Comparison of ENCODE assay signal across 10 cellular contexts in genomic region chr6:33812669-33813068, GRCh38. TPM values are rescaled to one million over a fixed set of nuclear protein-coding genes. Genes with fewer than 3 reads are reported as not detected.
A peak's percentile ranks its signal among the peaks of the same experiment; 100 is the strongest.
DNase-seq lines count a peak whose midpoint lies in the region; ATAC-seq, FAIRE-seq and TF ChIP-seq lines count a peak whose summit lies in the region.
"Had no signal": no experiment of that assay in that cellular context is flagged by ENCODE, and none has a peak within 500 bp of the region (broad histone marks: within the 10 kb centered on the region; RNA-seq: fewer than 3 reads in every experiment).

No MANE protein-coding gene starts in this region.

- H3K9me3 Mint-ChIP-seq in T-cell, result no peaks in the 10 kb centered on the region
- H3K9me3 Mint-ChIP-seq in naive thymus-derived CD8-positive, alpha-beta T cell, result peaks cover 0 to 2% (median 0%) of the 10 kb centered on the region in 9 donors

- no peak overlapping the region for H3K27ac Mint-ChIP-seq in T-cell
- H3K27ac Mint-ChIP-seq in naive thymus-derived CD8-positive, alpha-beta T cell, result no peak overlapping the region

- no peak for TF ChIP-seq CTCF in D721Med (IDR thresholded peaks at IDR 0.05; ENCODE audit: insufficient read depth, missing control alignments)

- no peak overlapping the region for H3K4me3 Mint-ChIP-seq in T-cell
- no peak overlapping the region for H3K4me3 Mint-ChIP-seq in naive thymus-derived CD8-positive, alpha-beta T cell

- POLR2A ChIA-PET in T-cell (lab: Charles Lee), result no interaction called here
- POLR2A ChIA-PET in naive thymus-derived CD8-positive, alpha-beta T cell (lab: Charles Lee), result interaction anchor here (0.5 kb wide), 1 partner anchor 17 kb away, joined by 4 read pairs; no protein-coding TSS in a partner anchor

- FAIRE-seq in D721Med (lab: Jason Lieb, UNC), result no peak
- FAIRE-seq: islet of Langerhans had no signal

- H3K9me3 ChIP-seq in HUES64 (ENCODE audit: insufficient read depth, low read depth, low read length), result no peaks in the 10 kb centered on the region
- H3K9me3 ChIP-seq: Peyer's patch had no signal

- no peak overlapping the region for H3K4me3 ChIP-seq in HUES64 (ENCODE audit: low read length)
- H3K4me3 ChIP-seq: Peyer's patch had no signal

- H3K27me3 Mint-ChIP-seq in T-cell, result peaks cover 48 to 67% of the 10 kb centered on the region in 2 donors
- peaks cover 23 to 79% (median 51%) of the 10 kb centered on the region in 5 donors for H3K27me3 Mint-ChIP-seq in naive thymus-derived CD8-positive, alpha-beta T cell

- 6% methylated on average over 9 of the region's 11 CpGs for WGBS in HUES64

- peak overlapping the region; percentile 38 for H3K27ac ChIP-seq in HUES64 (ENCODE audit: low read depth, low read length)
- H3K27ac ChIP-seq: Peyer's patch had no signal

- no peaks in the 10 kb centered on the region for H3K36me3 ChIP-seq in HUES64 (ENCODE audit: insufficient read depth, low read length)
- H3K36me3 ChIP-seq: Peyer's patch had no signal

- DNase-seq in EL (peak; percentile 45), T-cell (peak in 22 of 34 experiments; percentile 2 to 38 (median 16)), epidermal melanocyte (ENCODE audit: insufficient read length, low spot score) (peak; percentile 68), D721Med (ENCODE audit: insufficient read length, low spot score) (no peak), SW480 (ENCODE audit: low spot score) (no peak)
- DNase-seq in naive thymus-derived CD8-positive, alpha-beta T cell, result peak in 6 of 10 donors; percentile 10 to 61 (median 18)

- H3K4me1 ChIP-seq in HUES64 (ENCODE audit: insufficient read depth, low read length), result peaks cover 56% of the 10 kb centered on the region
- H3K4me1 ChIP-seq: Peyer's patch had no signal

- no peaks in the 10 kb centered on the region for H3K36me3 Mint-ChIP-seq in T-cell
- H3K36me3 Mint-ChIP-seq in naive thymus-derived CD8-positive, alpha-beta T cell, result peaks cover 0 to 3% (median 0%) of the 10 kb centered on the region in 3 donors

- ATAC-seq in T-cell (replicated peaks in 1 of 4) (no peak), HG03378 (IDR thresholded peaks at IDR 0.05; ENCODE audit: unreplicated experiment) (no peak)
- no peak for ATAC-seq in naive thymus-derived CD8-positive, alpha-beta T cell

- H3K9ac ChIP-seq in HUES64 (ENCODE audit: low read depth, low read length), result no peak overlapping the region

- CTCF ChIA-PET in T-cell (lab: Charles Lee), result no interaction called here

- no peaks in the 10 kb centered on the region for H3K27me3 ChIP-seq in HUES64 (ENCODE audit: insufficient read depth, low read length)
- H3K27me3 ChIP-seq: Peyer's patch had no signal

- peaks cover 11 to 16% (median 15%) of the 10 kb centered on the region in 3 donors for H3K4me1 Mint-ChIP-seq in T-cell
- H3K4me1 Mint-ChIP-seq in naive thymus-derived CD8-positive, alpha-beta T cell, result peaks cover 9 to 14% (median 11%) of the 10 kb centered on the region in 4 donors

RNA-seq across cellular contexts. Expression of gene MLN, which starts 8.9 kb away (rescaled TPM):
- polyA plus RNA-seq in HUES64 (2013, experiment 1 of 2), result not detected
- not detected for polyA plus RNA-seq in HUES64 (2013, experiment 2 of 2)
- not detected for total RNA-seq in T-cell
- total RNA-seq in naive thymus-derived CD8-positive, alpha-beta T cell, result not detected
- not detected for polyA plus RNA-seq in naive thymus-derived CD8-positive, alpha-beta T cell
- total RNA-seq: Peyer's patch had no signal

RNA-seq across cellular contexts. Expression of gene LEMD2, which starts 23.7 kb away (rescaled TPM):
- polyA plus RNA-seq in HUES64 (2013, experiment 1 of 2), result 34.2 TPM
- polyA plus RNA-seq in HUES64 (2013, experiment 2 of 2), result 32.4 TPM
- 100 to 1,000 TPM; 115 to 125 (median 118) TPM for total RNA-seq in T-cell
- 100 to 1,000 TPM; 126 to 128 TPM for total RNA-seq in naive thymus-derived CD8-positive, alpha-beta T cell
- 10 to 100 TPM; 24.6 to 43.9 (median 26.0) TPM for polyA plus RNA-seq in naive thymus-derived CD8-positive, alpha-beta T cell

Comparison
In these comparisons a context has a peak if more than half of its experiments do, and no peak if none do; other contexts are left out.
1. DNase-seq: peak in EL (single experiment), T-cell (22 of 34), epidermal melanocyte (single experiment) and naive thymus-derived CD8-positive, alpha-beta T cell (6 of 10); none in D721Med (single experiment) and SW480 (single experiment).